In the genomic region with DNA sequence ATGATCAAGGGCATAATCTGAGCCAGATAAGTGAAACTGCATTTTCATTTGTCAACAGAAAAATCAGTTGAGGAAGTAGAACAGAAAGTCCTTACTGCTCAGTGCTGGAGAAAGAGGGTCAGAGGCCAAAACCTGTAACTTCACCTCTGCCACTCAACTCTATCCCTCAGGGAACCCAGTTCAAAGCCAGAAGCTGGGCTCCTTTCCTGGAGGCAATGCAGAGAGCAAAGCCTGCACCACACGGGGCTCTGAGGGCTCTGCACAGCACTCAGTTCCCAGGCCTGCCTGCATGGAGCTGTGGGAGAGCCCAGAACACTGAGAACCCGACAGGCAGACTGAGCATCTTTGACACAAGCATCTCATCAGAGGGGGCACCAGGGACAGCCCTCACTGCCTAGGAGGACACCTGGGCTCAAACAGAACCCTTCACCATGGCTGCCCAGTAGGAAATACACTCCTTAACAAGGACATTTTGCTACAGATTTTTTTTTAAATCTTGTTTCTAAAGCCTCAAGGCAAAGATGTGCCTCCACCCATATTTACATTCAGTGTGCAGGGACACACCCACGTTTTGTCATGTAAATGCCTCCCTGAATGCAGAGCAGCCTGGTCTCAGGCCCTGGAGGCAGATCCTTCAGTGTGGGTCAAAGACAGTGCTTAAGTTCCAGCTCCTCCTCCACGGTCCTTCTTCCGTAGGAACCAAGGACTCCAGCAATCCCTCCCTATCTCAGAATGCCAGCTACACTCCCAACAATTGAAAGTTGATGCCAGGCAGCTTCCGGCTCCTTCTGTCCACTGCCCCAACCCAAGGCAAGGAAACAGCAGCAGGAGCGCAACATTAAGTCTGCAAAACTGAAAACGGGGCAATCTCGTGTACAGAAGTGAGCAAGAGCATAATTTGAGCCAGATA, we compare ENCODE assay signal across 10 cellular contexts. TPM values are rescaled to one million over a fixed set of nuclear protein-coding genes. Genes with fewer than 3 reads are reported as not detected.
DNase-seq lines count a peak whose midpoint lies in the region; ATAC-seq lines count a peak whose summit lies in the region.
"Had no signal": no experiment of that assay in that cellular context is flagged by ENCODE, and none has a peak within 500 bp of the region (broad histone marks: within the 10 kb centered on the region; RNA-seq: fewer than 3 reads in every experiment).

No MANE protein-coding gene starts in this region.

- no peak for DNase-seq in neuronal stem cell (ENCODE audit: low spot score)
- no peak for DNase-seq in activated gamma-delta T cell treated with Interleukin-2 at 50 U/mL for 16 hours
- no peak for DNase-seq in C1 segment of cervical spinal cord (lab: John Stamatoyannopoulos, UW)
- DNase-seq in stimulated activated CD4-positive, alpha-beta T cell treated with anti-CD3 and anti-CD28 coated beads, Interleukin-1b, Interleukin-23, amount 100 ng/mL, for 48 hours: no peak
- no peak for DNase-seq in NCI-H187 (lab: John Stamatoyannopoulos, UW)
- DNase-seq: anterior cingulate cortex, NCI-H446 treated with DMSO at 0.1 percent for 48 hours had no signal

- H4K8ac ChIP-seq in neuronal stem cell (ENCODE audit: low read depth, low read length): no peak overlapping the region

- H2AFZ ChIP-seq in neuronal stem cell (ENCODE audit: low read length): no peak overlapping the region

- H3K79me1 ChIP-seq in neuronal stem cell (ENCODE audit: low read depth, low read length): no peaks in the 10 kb centered on the region

- H2BK15ac ChIP-seq in neuronal stem cell (ENCODE audit: low read length): no peak overlapping the region

- no peak overlapping the region for H2BK120ac ChIP-seq in neuronal stem cell (ENCODE audit: low read depth, low read length)

- H2BK12ac ChIP-seq in neuronal stem cell (ENCODE audit: low read length): no peak overlapping the region

- H3K27me3 ChIP-seq in neuronal stem cell (ENCODE audit: control insufficient read depth in 3 of 3, insufficient read depth in 3 of 3, low read depth in 1 of 3, low read length in 3 of 3): no peaks in the 10 kb centered on the region

- H3K4me3 ChIP-seq in neuronal stem cell (ENCODE audit: low read length in 2 of 2): no peak overlapping the region

- no peak overlapping the region for H3K4me2 ChIP-seq in neuronal stem cell (ENCODE audit: insufficient read depth, low read length, poor library complexity, severe bottlenecking)

- peak overlapping the region; percentile 11 for H3K27ac ChIP-seq in adipose tissue (ENCODE audit: low read depth, low read length)
- H3K27ac ChIP-seq in neuronal stem cell (replicated peaks; ENCODE audit: low read length): no peak overlapping the region

- H3K14ac ChIP-seq in neuronal stem cell (ENCODE audit: low read length): no peak overlapping the region

- H3K4me1 ChIP-seq in neuronal stem cell (ENCODE audit: control insufficient read depth in 2 of 2, insufficient read depth in 1 of 2, low read depth in 1 of 2, low read length in 2 of 2): peaks cover 0 to 3% of the 10 kb centered on the region in 2 donors

- no peak overlapping the region for H2BK5ac ChIP-seq in neuronal stem cell (ENCODE audit: low read length)

- 62 to 73% (median 65%) methylated on average over 9 of the region's 9 CpGs for WGBS in adipose tissue, 3 donors
- WGBS in neuronal stem cell (ENCODE audit: extremely low coverage in 2 of 2, insufficient read length in 2 of 2, insufficient replicate concordance in 1 of 2), 2 donors: no CpG with 5 or more reads among the region's 9 CpGs

- peaks cover 3 to 7% of the 10 kb centered on the region in 2 donors for H3K9me3 ChIP-seq in neuronal stem cell (replicated peaks in 1 of 2; ENCODE audit: control insufficient read depth in 2 of 2, insufficient read depth in 1 of 2, low read depth in 1 of 2, low read length in 2 of 2)

- H3K18ac ChIP-seq in neuronal stem cell (ENCODE audit: low read length): peak overlapping the region; percentile 0

- ATAC-seq in GM18907 (IDR thresholded peaks at IDR 0.05; ENCODE audit: unreplicated experiment) (peak; percentile 1), HG02885 (IDR thresholded peaks at IDR 0.05; ENCODE audit: poor library complexity, unreplicated experiment) (peak; percentile 3)

- no peak overlapping the region for H3K9ac ChIP-seq in neuronal stem cell (ENCODE audit: low read depth, low read length, poor library complexity)

- H3K23ac ChIP-seq in neuronal stem cell (ENCODE audit: low read depth, low read length, poor library complexity): no peak overlapping the region

- H4K91ac ChIP-seq in neuronal stem cell (ENCODE audit: low read depth, low read length, poor library complexity): no peak overlapping the region

- peaks cover 7 to 30% of the 10 kb centered on the region in 2 donors for H3K36me3 ChIP-seq in neuronal stem cell (replicated peaks in 1 of 2; ENCODE audit: control insufficient read depth in 2 of 2, insufficient read depth in 2 of 2, low read length in 2 of 2)

- H3K4ac ChIP-seq in neuronal stem cell (ENCODE audit: low read length): no peak overlapping the region

- no peak overlapping the region for H2AK5ac ChIP-seq in neuronal stem cell (ENCODE audit: low read depth, low read length)

RNA-seq across cellular contexts. Expression of gene RNASET2, which starts 6.6 kb away (rescaled TPM):
- 10 to 100 TPM; 20.5 to 36.9 (median 34.4) TPM for polyA plus RNA-seq in adipose tissue
- 24.1 TPM for polyA plus RNA-seq in neuronal stem cell (2013, experiment 1 of 2)
- polyA plus RNA-seq in neuronal stem cell (2013, experiment 2 of 2): 25.1 TPM

RNA-seq across cellular contexts. Expression of gene CEP43, which starts 49.4 kb away (rescaled TPM):
- polyA plus RNA-seq in adipose tissue: 1 to 10 TPM; 5.0 to 9.2 (median 6.2) TPM
- polyA plus RNA-seq in neuronal stem cell (2013, experiment 1 of 2): 22.8 TPM
- 23.1 TPM for polyA plus RNA-seq in neuronal stem cell (2013, experiment 2 of 2)
